Comparison of ENCODE assay signal across 18 cellular contexts in genomic region chr10:50386992-50387735, GRCh38.
DNase-seq lines count a peak whose midpoint lies in the region; ATAC-seq, FAIRE-seq and TF ChIP-seq lines count a peak whose summit lies in the region.
"Had no signal": no experiment of that assay in that cellular context is flagged by ENCODE, and none has a peak within 500 bp of the region (broad histone marks: within the 10 kb centered on the region; RNA-seq: fewer than 3 reads in every experiment).

No MANE protein-coding gene starts in this region.

- H3K27me3 Mint-ChIP-seq in T-helper 17 cell, result no peaks in the 10 kb centered on the region

- no peaks in the 10 kb centered on the region for H3K27me3 ChIP-seq in parathyroid adenoma (ENCODE audit: control insufficient read depth, insufficient read depth, low read length)

- peak overlapping the region; percentile 77 for H3K27ac Mint-ChIP-seq in T-helper 17 cell
- H3K27ac Mint-ChIP-seq: activated CD8-positive, alpha-beta T cell treated with anti-CD3 and anti-CD28 coated beads, Interleukin-2, amount 10 ng/mL, durations not matched to agents 7 days and 5 days had no signal

- no peaks in the 10 kb centered on the region for H3K9me3 ChIP-seq in T-helper 17 cell (ENCODE audit: control insufficient read depth, low read length, poor library complexity, severe bottlenecking)
- H3K9me3 ChIP-seq in parathyroid adenoma (ENCODE audit: control insufficient read depth, low read length), result no peaks in the 10 kb centered on the region
- H3K9me3 ChIP-seq: left ventricle myocardium inferior had no signal

- no peak overlapping the region for H3K4me2 ChIP-seq in parathyroid adenoma (ENCODE audit: low read length)

- H3K4me3 ChIP-seq in parathyroid adenoma (ENCODE audit: low read depth, low read length), result no peak overlapping the region
- H3K4me3 ChIP-seq: left ventricle myocardium inferior had no signal

- H3K4me1 ChIP-seq in parathyroid adenoma, result peaks cover 24% of the 10 kb centered on the region

- H2AFZ ChIP-seq in parathyroid adenoma, result no peak overlapping the region

- peaks cover 25% of the 10 kb centered on the region for H3K4me1 Mint-ChIP-seq in T-helper 17 cell

- peak; percentile 5 for ATAC-seq in HG02610 (IDR thresholded peaks at IDR 0.05; ENCODE audit: unreplicated experiment)
- ATAC-seq in T-helper 17 cell, result no peak
- ATAC-seq: activated CD4-positive, CD25-positive, alpha-beta regulatory T cell treated with anti-CD3 and anti-CD28 coated beads, Interleukin-2, amount 50 U/mL, for 24 hours; activated CD8-positive, alpha-beta T cell treated with anti-CD3 and anti-CD28 coated beads, Interleukin-2, amount 10 ng/mL, durations not matched to agents 7 days and 5 days; sciatic nerve had no signal

- TF ChIP-seq POLR2A in GM12891 (IDR thresholded peaks at IDR 0.05; ENCODE audit: low read depth, low read length), result no peak

- H3K36me3 ChIP-seq in parathyroid adenoma (ENCODE audit: control insufficient read depth, insufficient read depth, low read length), result no peaks in the 10 kb centered on the region
- H3K36me3 ChIP-seq: left ventricle myocardium inferior had no signal

- FAIRE-seq in GM12891 (lab: Jason Lieb, UNC), result no peak
- FAIRE-seq: D721Med had no signal

- H3K9ac ChIP-seq in parathyroid adenoma, result no peak overlapping the region

- H3K79me2 ChIP-seq in parathyroid adenoma, result no peaks in the 10 kb centered on the region

- no peak for DNase-seq in GM12891 (ENCODE audit: insufficient read length, low spot score)
- no peak for DNase-seq in T-helper 17 cell
- DNase-seq in GF-D8 (lab: John Stamatoyannopoulos, UW), result no peak
- no peak for DNase-seq in mesenteric fat pad (ENCODE audit: low spot score)
- DNase-seq in NCI-H446 (lab: John Stamatoyannopoulos, UW), result no peak
- DNase-seq: activated CD8-positive, alpha-beta T cell treated with anti-CD3 and anti-CD28 coated beads, Interleukin-2, amount 10 ng/mL, durations not matched to agents 7 days and 5 days; aorta; C1 segment of cervical spinal cord; central memory CD4-positive, alpha-beta T cell; IMR-90; left ventricle myocardium inferior; NCI-H1436; NCI-H526 treated with DMSO at 0.1 percent for 48 hours had no signal

- H3K27ac ChIP-seq in parathyroid adenoma, result peak overlapping the region; percentile 73

- no peak for TF ChIP-seq CTCF in parathyroid adenoma (IDR thresholded peaks at IDR 0.05)

- H3K36me3 Mint-ChIP-seq in T-helper 17 cell (ENCODE audit: low read depth), result peaks cover 2% of the 10 kb centered on the region

- H3K4me3 Mint-ChIP-seq in T-helper 17 cell, result no peak overlapping the region
- H3K4me3 Mint-ChIP-seq: activated CD8-positive, alpha-beta T cell treated with anti-CD3 and anti-CD28 coated beads, Interleukin-2, amount 10 ng/mL, durations not matched to agents 7 days and 5 days had no signal

TF ChIP-seq in GM12891, 5 proteins besides CTCF, POLR2A, EP300 and RAD21:
- no peak for TF ChIP-seq POU2F2 (IDR thresholded peaks at IDR 0.05; ENCODE audit: low read depth, low read length)
- TF ChIP-seq SPI1 (IDR thresholded peaks at IDR 0.05; ENCODE audit: low read depth, low read length), result peak; percentile 75
- TF ChIP-seq PAX5 (IDR thresholded peaks at IDR 0.05; ENCODE audit: insufficient read depth, low read length, severe bottlenecking), result no peak
